In the genomic region with DNA sequence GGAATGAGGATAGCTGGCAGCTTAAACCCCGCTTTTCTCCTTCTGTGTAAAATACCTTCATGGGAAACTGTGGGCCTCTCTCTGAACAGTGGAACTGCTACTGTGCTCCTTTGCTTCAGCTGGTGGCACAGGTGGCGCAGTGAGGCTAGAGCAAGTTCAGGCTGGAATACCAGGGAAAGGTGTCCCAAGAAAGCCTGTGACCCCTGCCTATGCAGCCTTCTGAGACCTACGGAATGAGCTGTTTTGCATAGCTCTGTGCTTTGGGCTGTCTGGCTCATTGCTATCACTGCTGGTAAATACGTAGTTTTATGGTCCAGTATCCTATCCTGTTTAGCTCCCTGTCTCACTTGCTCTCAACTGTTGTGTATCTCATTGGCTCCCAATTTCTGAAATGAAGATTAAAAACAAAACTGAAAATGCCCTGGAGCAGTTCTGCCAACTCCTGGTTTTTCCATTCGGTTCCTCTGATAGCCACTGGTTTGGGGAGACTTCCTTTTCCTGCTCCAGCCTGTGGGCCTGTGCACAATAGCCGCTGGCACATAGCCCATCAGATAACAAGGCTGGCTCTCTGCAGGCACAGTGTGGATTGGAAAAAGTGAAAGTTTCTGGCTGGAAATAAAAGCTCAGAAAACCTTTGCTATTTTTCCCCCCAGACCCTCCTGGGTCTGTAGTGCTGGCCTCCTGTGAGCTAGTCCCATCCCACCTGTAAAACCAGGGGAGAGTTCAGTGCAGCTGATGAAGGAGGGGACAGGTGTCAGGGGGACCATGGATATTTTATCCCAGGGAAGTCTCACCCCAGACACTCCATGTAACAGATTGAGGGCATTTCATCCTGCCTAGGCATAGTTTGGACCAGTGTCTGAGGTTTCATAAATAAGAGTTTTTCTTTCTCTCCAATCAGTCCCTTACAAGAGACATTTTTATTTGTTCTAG, we compare ENCODE assay signal across 8 cellular contexts. TPM values are rescaled to one million over a fixed set of nuclear protein-coding genes. Genes with fewer than 3 reads are reported as not detected.
DNase-seq lines count a peak whose midpoint lies in the region; ATAC-seq, FAIRE-seq and TF ChIP-seq lines count a peak whose summit lies in the region.

No MANE protein-coding gene starts in this region.

- ATAC-seq in HG03354 (IDR thresholded peaks at IDR 0.05; ENCODE audit: poor library complexity, severe bottlenecking, unreplicated experiment) (no peak), GM21447 (IDR thresholded peaks at IDR 0.05; ENCODE audit: unreplicated experiment) (no peak)

- H3K27me3 ChIP-seq in right atrium auricular region: no peaks in the 10 kb centered on the region
- H3K27me3 ChIP-seq in small intestine (ENCODE audit: control insufficient read depth in 2 of 2, insufficient read depth in 2 of 2, low read length in 2 of 2): no peaks in the 10 kb centered on the region

- FAIRE-seq in small intestine (lab: Jason Lieb, UNC): no peak

- no peak for TF ChIP-seq CTCF in right atrium auricular region (IDR thresholded peaks at IDR 0.05)

- peak overlapping the region in 1 of 2 donors; percentile 6 for H3K4me3 ChIP-seq in right atrium auricular region
- H3K4me3 ChIP-seq in small intestine (ENCODE audit: low read depth in 1 of 2, low read length in 2 of 2): no peak overlapping the region

- H3K4me1 ChIP-seq in right atrium auricular region (peaks cover 0 to 49% of the 10 kb centered on the region in 2 donors), small intestine (ENCODE audit: control insufficient read depth in 2 of 2, insufficient read depth in 1 of 2, low read depth in 1 of 2, low read length in 1 of 2) (peaks cover 2 to 7% of the 10 kb centered on the region in 2 donors)

- H3K36me3 ChIP-seq in right atrium auricular region (peaks cover 21% of the 10 kb centered on the region), small intestine (ENCODE audit: control insufficient read depth in 2 of 2, insufficient read depth in 2 of 2, low read length in 2 of 2) (peaks cover 2 to 4% of the 10 kb centered on the region in 2 donors)

- DNase-seq in ACHN (peak; percentile 76), HUDEP-2 (lab: John Stamatoyannopoulos, UW; ENCODE audit: unreplicated experiment in 76 of 76) (peak in 68 of 76 experiments; percentile 7 to 80 (median 52)), amniotic epithelial cell (ENCODE audit: low read depth) (peak; percentile 83), right atrium auricular region (ENCODE audit: low spot score) (peak; percentile 90), small intestine (peak; percentile 94), activated gamma-delta T cell (lab: John Stamatoyannopoulos, UW) (no peak)

- H3K27ac ChIP-seq in right atrium auricular region (peak overlapping the region; percentile 59 to 72), small intestine (ENCODE audit: low read depth in 1 of 2, low read length in 1 of 2) (peak overlapping the region; percentile 50 to 92)

- in situ Hi-C loops in ACHN (cut with HindIII; ENCODE audit: low pct_ligation_motif_present, low pct_unique_long_range_greater_than_20kb, low sequenced_read_pairs): no loop called here

- 20 to 48% (median 38%) methylated on average over 6 of the region's 6 CpGs for WGBS in small intestine, 3 donors

- H3K9me3 ChIP-seq in right atrium auricular region (no peaks in the 10 kb centered on the region), small intestine (ENCODE audit: control insufficient read depth, low read depth) (no peaks in the 10 kb centered on the region)

RNA-seq across cellular contexts. Expression of a gene that starts 24.1 kb away (rescaled TPM):
- 1 to 10 TPM; 2.7 to 5.6 TPM for total RNA-seq in right atrium auricular region
- 10 to 100 TPM in 2 of 3 donors, 1 to 10 TPM in 1; 2.0 to 14.7 (median 11.6) TPM for polyA plus RNA-seq in small intestine

RNA-seq across cellular contexts. Expression of a gene that starts 53.7 kb away (rescaled TPM):
- total RNA-seq in right atrium auricular region: 10 to 100 TPM; 38.2 to 94.7 TPM
- polyA plus RNA-seq in small intestine: 10 to 100 TPM in 2 of 3 donors, 1 to 10 TPM in 1; 8.1 to 17.1 (median 11.4) TPM
